26 cellular contexts compared by ENCODE assay signal in genomic region chr16:309476-309875, GRCh38. TPM values are rescaled to one million over a fixed set of nuclear protein-coding genes. Genes with fewer than 3 reads are reported as not detected.
DNase-seq lines count a peak whose midpoint lies in the region; ATAC-seq and TF ChIP-seq lines count a peak whose summit lies in the region.
"Had no signal": no experiment of that assay in that cellular context is flagged by ENCODE, and none has a peak within 500 bp of the region (broad histone marks: within the 10 kb centered on the region; RNA-seq: fewer than 3 reads in every experiment).

No MANE protein-coding gene starts in this region.

- no peak overlapping the region for H3K27ac ChIP-seq in gastroesophageal sphincter
- H3K27ac ChIP-seq: cardiac muscle cell, gastrocnemius medialis, GM23248, PC-9, SJCRH30, tibial nerve had no signal

- no peak for TF ChIP-seq CTCF in GM13976 (IDR thresholded peaks at IDR 0.05; ENCODE audit: borderline replicate concordance, control extremely low read depth, extremely low read depth, insufficient read depth, missing control alignments)
- no peak for TF ChIP-seq CTCF in WTC11 (IDR thresholded peaks at IDR 0.05)
- no peak for TF ChIP-seq CTCF in natural killer cell (IDR thresholded peaks at IDR 0.05)
- no peak for TF ChIP-seq CTCF in gastroesophageal sphincter (IDR thresholded peaks at IDR 0.05)

- peaks cover 5% of the 10 kb centered on the region for H3K4me1 Mint-ChIP-seq in activated CD4-positive, alpha-beta T cell treated with anti-CD3 and anti-CD28 coated beads, Interleukin-2, amount 10 ng/mL, durations not matched to agents 24 days and 14 days
- H3K4me1 Mint-ChIP-seq in WTC11 = no peaks in the 10 kb centered on the region
- peaks cover 38 to 50% of the 10 kb centered on the region in 2 donors for H3K4me1 Mint-ChIP-seq in natural killer cell

- H3K36me3 Mint-ChIP-seq in activated CD4-positive, alpha-beta T cell treated with anti-CD3 and anti-CD28 coated beads, Interleukin-2, amount 10 ng/mL, durations not matched to agents 24 days and 14 days (ENCODE audit: low read depth) = peaks cover 11% of the 10 kb centered on the region
- H3K36me3 Mint-ChIP-seq in WTC11 = peaks cover 27% of the 10 kb centered on the region
- no peaks in the 10 kb centered on the region for H3K36me3 Mint-ChIP-seq in natural killer cell

- H3K4me1 ChIP-seq in gastroesophageal sphincter = no peaks in the 10 kb centered on the region
- H3K4me1 ChIP-seq: gastrocnemius medialis, tibial nerve had no signal

- no peaks in the 10 kb centered on the region for H3K27me3 Mint-ChIP-seq in activated CD4-positive, alpha-beta T cell treated with anti-CD3 and anti-CD28 coated beads, Interleukin-2, amount 10 ng/mL, durations not matched to agents 24 days and 14 days
- H3K27me3 Mint-ChIP-seq in WTC11 (ENCODE audit: low read depth) (no peaks in the 10 kb centered on the region), natural killer cell (ENCODE audit: low read depth in 2 of 2) (no peaks in the 10 kb centered on the region)

- ATAC-seq in WTC11 (peak; percentile 75), natural killer cell (peak in 1 of 3 donors; percentile 25), gastroesophageal sphincter (no peak)
- ATAC-seq: gastrocnemius medialis had no signal

- no peaks in the 10 kb centered on the region for H3K27me3 ChIP-seq in gastroesophageal sphincter
- H3K27me3 ChIP-seq: BE2C, cardiac muscle cell, dorsolateral prefrontal cortex, gastrocnemius medialis, SJCRH30, tibial nerve had no signal

- H3K4me3 Mint-ChIP-seq in activated CD4-positive, alpha-beta T cell treated with anti-CD3 and anti-CD28 coated beads, Interleukin-2, amount 10 ng/mL, durations not matched to agents 24 days and 14 days = no peak overlapping the region
- H3K4me3 Mint-ChIP-seq in WTC11 (no peak overlapping the region), natural killer cell (peak overlapping the region; percentile 75)

- POLR2A ChIA-PET in WTC11 (lab: Charles Lee) = interaction anchor here (1.0 kb wide), 1 partner anchor 81 kb away, joined by 4 read pairs; no protein-coding TSS in a partner anchor

- no peak for TF ChIP-seq POLR2A in gastroesophageal sphincter (IDR thresholded peaks at IDR 0.05)

- DNase-seq in activated CD4-positive, alpha-beta T cell treated with anti-CD3 and anti-CD28 coated beads, Interleukin-2, amount 10 ng/mL, durations not matched to agents 24 days and 14 days = peak; percentile 76
- no peak for DNase-seq in activated CD4-positive, alpha-beta T cell treated with anti-CD3 and anti-CD28 coated beads for 48 hours
- peak; percentile 65 for DNase-seq in GM13976 (ENCODE audit: low spot score)
- no peak for DNase-seq in WTC11 (ENCODE audit: low spot score)
- DNase-seq in natural killer cell = no peak
- no peak for DNase-seq in NCI-H345 (lab: John Stamatoyannopoulos, UW)
- DNase-seq in effector CD4-positive, alpha-beta T cell = no peak
- DNase-seq: activated T-cell treated with anti-CD3 and anti-CD28 coated beads, Interleukin-2, amount 50 U/mL, for 1 hour; amniotic stem cell; BE2C; DMS153; dorsolateral prefrontal cortex; gastrocnemius medialis; GM23248; IMR-90; NCI-H1048; NCI-H2081 treated with DMSO at 0.1 percent for 48 hours; NCI-H524 treated with DMSO at 0.1 percent for 48 hours; PC-9; retina; SJCRH30; T-helper 9 cell had no signal

- H3K36me3 ChIP-seq in gastroesophageal sphincter = peaks cover 0 to 85% of the 10 kb centered on the region in 2 donors
- H3K36me3 ChIP-seq: BE2C, cardiac muscle cell, SJCRH30 had no signal

- in situ Hi-C loops in GM13976 (cut with MboI; ENCODE audit: low sequenced_read_pairs, unreplicated experiment) = no loop called here

- 33% methylated on average over 1 of the region's 7 CpGs; no CpG with 5 or more reads in 1 of the 2 donors for WGBS in gastroesophageal sphincter (ENCODE audit: low coverage in 1 of 2), 2 donors

- no peak for TF ChIP-seq EP300 in gastroesophageal sphincter (IDR thresholded peaks at IDR 0.05)

- no peaks in the 10 kb centered on the region for H3K9me3 ChIP-seq in gastroesophageal sphincter
- H3K9me3 ChIP-seq: BE2C, gastrocnemius medialis, SJCRH30, tibial nerve had no signal

- H3K4me3 ChIP-seq in gastroesophageal sphincter = no peak overlapping the region
- H3K4me3 ChIP-seq: cardiac muscle cell, dorsolateral prefrontal cortex, gastrocnemius medialis, GM23248, PC-9, SJCRH30, tibial nerve had no signal

- H3K27ac Mint-ChIP-seq in activated CD4-positive, alpha-beta T cell treated with anti-CD3 and anti-CD28 coated beads, Interleukin-2, amount 10 ng/mL, durations not matched to agents 24 days and 14 days = no peak overlapping the region
- H3K27ac Mint-ChIP-seq in WTC11 (peak overlapping the region; percentile 94), natural killer cell (peak overlapping the region; percentile 81 to 89)

- intact Hi-C loops in activated CD4-positive, alpha-beta T cell treated with anti-CD3 and anti-CD28 coated beads, Interleukin-2, amount 10 ng/mL, durations not matched to agents 24 days and 14 days (cut with micrococcal nuclease) = no loop called here
- intact Hi-C loops in natural killer cell (cut with micrococcal nuclease) = loop anchor here (2.0 to 5.0 kb wide), 2 partner anchors 43 to 75 kb away; partner anchors contain the start of genes AXIN1 and FAM234A

- H3K9me3 Mint-ChIP-seq in activated CD4-positive, alpha-beta T cell treated with anti-CD3 and anti-CD28 coated beads, Interleukin-2, amount 10 ng/mL, durations not matched to agents 24 days and 14 days = no peaks in the 10 kb centered on the region
- H3K9me3 Mint-ChIP-seq in WTC11 (no peaks in the 10 kb centered on the region), natural killer cell (no peaks in the 10 kb centered on the region)

- CTCF ChIA-PET in WTC11 (lab: Charles Lee) = interaction anchor here (0.6 to 1.8 kb wide), 10 partner anchors 9 to 244 kb away, joined by 3 to 10 read pairs (median 4); partner anchors contain the start of gene AXIN1

TF ChIP-seq in WTC11, 78 proteins besides CTCF, POLR2A, EP300 and RAD21 (continues in another document):
- TF ChIP-seq, protein P1, sequence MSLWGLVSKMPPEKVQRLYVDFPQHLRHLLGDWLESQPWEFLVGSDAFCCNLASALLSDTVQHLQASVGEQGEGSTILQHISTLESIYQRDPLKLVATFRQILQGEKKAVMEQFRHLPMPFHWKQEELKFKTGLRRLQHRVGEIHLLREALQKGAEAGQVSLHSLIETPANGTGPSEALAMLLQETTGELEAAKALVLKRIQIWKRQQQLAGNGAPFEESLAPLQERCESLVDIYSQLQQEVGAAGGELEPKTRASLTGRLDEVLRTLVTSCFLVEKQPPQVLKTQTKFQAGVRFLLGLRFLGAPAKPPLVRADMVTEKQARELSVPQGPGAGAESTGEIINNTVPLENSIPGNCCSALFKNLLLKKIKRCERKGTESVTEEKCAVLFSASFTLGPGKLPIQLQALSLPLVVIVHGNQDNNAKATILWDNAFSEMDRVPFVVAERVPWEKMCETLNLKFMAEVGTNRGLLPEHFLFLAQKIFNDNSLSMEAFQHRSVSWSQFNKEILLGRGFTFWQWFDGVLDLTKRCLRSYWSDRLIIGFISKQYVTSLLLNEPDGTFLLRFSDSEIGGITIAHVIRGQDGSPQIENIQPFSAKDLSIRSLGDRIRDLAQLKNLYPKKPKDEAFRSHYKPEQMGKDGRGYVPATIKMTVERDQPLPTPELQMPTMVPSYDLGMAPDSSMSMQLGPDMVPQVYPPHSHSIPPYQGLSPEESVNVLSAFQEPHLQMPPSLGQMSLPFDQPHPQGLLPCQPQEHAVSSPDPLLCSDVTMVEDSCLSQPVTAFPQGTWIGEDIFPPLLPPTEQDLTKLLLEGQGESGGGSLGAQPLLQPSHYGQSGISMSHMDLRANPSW (CRISPR knock-in tag; conservative IDR thresholded peaks at IDR 0.05; ENCODE audit: low read depth) = no peak
- no peak for TF ChIP-seq IRF2 (CRISPR knock-in tag; IDR thresholded peaks at IDR 0.05; ENCODE audit: borderline replicate concordance, low read depth)
- no peak for TF ChIP-seq NR3C1 (CRISPR knock-in tag; conservative IDR thresholded peaks at IDR 0.05; ENCODE audit: low read depth)
- TF ChIP-seq, protein P2, sequence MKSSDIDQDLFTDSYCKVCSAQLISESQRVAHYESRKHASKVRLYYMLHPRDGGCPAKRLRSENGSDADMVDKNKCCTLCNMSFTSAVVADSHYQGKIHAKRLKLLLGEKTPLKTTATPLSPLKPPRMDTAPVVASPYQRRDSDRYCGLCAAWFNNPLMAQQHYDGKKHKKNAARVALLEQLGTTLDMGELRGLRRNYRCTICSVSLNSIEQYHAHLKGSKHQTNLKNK (CRISPR knock-in tag; IDR thresholded peaks at IDR 0.05) = no peak
- no peak for TF ChIP-seq TP53 (CRISPR knock-in tag; IDR thresholded peaks at IDR 0.05)
- TF ChIP-seq NFE2L1 (CRISPR knock-in tag; IDR thresholded peaks at IDR 0.05) = no peak
- TF ChIP-seq GRHL2 (CRISPR knock-in tag; IDR thresholded peaks at IDR 0.05; ENCODE audit: insufficient replicate concordance, severe bottlenecking) = no peak
- TF ChIP-seq USF1 (CRISPR knock-in tag; IDR thresholded peaks at IDR 0.05) = no peak

RNA-seq across cellular contexts. Expression of gene PDIA2, which starts 26.5 kb away (rescaled TPM):
- total RNA-seq in activated CD4-positive, alpha-beta T cell treated with anti-CD3 and anti-CD28 coated beads, Interleukin-2, amount 10 ng/mL, durations not matched to agents 24 days and 14 days = not detected in 2 replicates
- 1.9 to 2.4 TPM (median 2.3 TPM) in 3 replicates for total RNA-seq in WTC11 (2021)
- total RNA-seq in natural killer cell = not detected
- under 1 TPM in 2 of 4 donors, not detected in 2; 0.81 to 0.93 TPM for total RNA-seq in gastroesophageal sphincter
- total RNA-seq: GM23248, IMR-90, mononuclear cell, PC-9 had no signal

RNA-seq across cellular contexts. Expression of gene ARHGDIG, which starts 29.1 kb away (rescaled TPM):
- total RNA-seq in activated CD4-positive, alpha-beta T cell treated with anti-CD3 and anti-CD28 coated beads, Interleukin-2, amount 10 ng/mL, durations not matched to agents 24 days and 14 days = not detected in 2 replicates
- total RNA-seq in WTC11 (2021) (3.4 to 4.0 TPM (median 3.5 TPM) in 3 replicates), natural killer cell (1 to 10 TPM in 1 of 3 donors, under 1 TPM in 1, not detected in 1; 0.49 to 1.4 TPM), gastroesophageal sphincter (1 to 10 TPM; 1.2 to 2.7 (median 1.8) TPM)
- total RNA-seq: mononuclear cell, PC-9, SJCRH30, tibial nerve had no signal

RNA-seq across cellular contexts. Expression of gene RGS11, which starts 33.7 kb away (rescaled TPM):
- 0.14 TPM in 1 of 2 replicates, not detected in the other for total RNA-seq in activated CD4-positive, alpha-beta T cell treated with anti-CD3 and anti-CD28 coated beads, Interleukin-2, amount 10 ng/mL, durations not matched to agents 24 days and 14 days
- 1.8 to 2.7 TPM (median 2.3 TPM) in 3 replicates for total RNA-seq in WTC11 (2021)
- total RNA-seq in natural killer cell = under 1 TPM in 1 of 3 donors, not detected in 2; 0.25 TPM
- 10 to 100 TPM in 2 of 4 donors, 1 to 10 TPM in 2; 3.0 to 11.5 (median 10.1) TPM for total RNA-seq in gastroesophageal sphincter
- total RNA-seq: mononuclear cell, PC-9, SJCRH30 had no signal

RNA-seq across cellular contexts. Expression of gene AXIN1, which starts 43.0 kb away (rescaled TPM):
- total RNA-seq in activated CD4-positive, alpha-beta T cell treated with anti-CD3 and anti-CD28 coated beads, Interleukin-2, amount 10 ng/mL, durations not matched to agents 24 days and 14 days = 26.7 and 27.9 TPM in 2 replicates
- total RNA-seq in WTC11 (2021) = 48.0 to 50.3 TPM (median 48.9 TPM) in 3 replicates
- 100 to 1,000 TPM; 100 to 122 (median 106) TPM for total RNA-seq in natural killer cell
- total RNA-seq in gastroesophageal sphincter = 10 to 100 TPM; 26.0 to 58.8 (median 32.9) TPM

Comparison
In these comparisons a context has a peak if more than half of its experiments do, and no peak if none do; other contexts are left out.
1. DNase-seq: peak in activated CD4-positive, alpha-beta T cell treated with anti-CD3 and anti-CD28 coated beads, Interleukin-2, amount 10 ng/mL, durations not matched to agents 24 days and 14 days (single experiment) and GM13976 (single experiment); none in activated CD4-positive, alpha-beta T cell treated with anti-CD3 and anti-CD28 coated beads for 48 hours (single experiment), WTC11 (single experiment), natural killer cell (single experiment), NCI-H345 (single experiment) and effector CD4-positive, alpha-beta T cell (single experiment).